Comparison of ENCODE assay signal across 19 cellular contexts in genomic region chr5:3329427-3329826, GRCh38.
A peak's percentile ranks its signal among the peaks of the same experiment; 100 is the strongest.
DNase-seq lines count a peak whose midpoint lies in the region; ATAC-seq and TF ChIP-seq lines count a peak whose summit lies in the region.
"Had no signal": no experiment of that assay in that cellular context is flagged by ENCODE, and none has a peak within 500 bp of the region (broad histone marks: within the 10 kb centered on the region; RNA-seq: fewer than 3 reads in every experiment).

No MANE protein-coding gene starts in this region.

- DNase-seq in DMS153 (lab: John Stamatoyannopoulos, UW) (peak; percentile 7), DMS153 treated with DMSO at 0.1 percent for 48 hours (lab: John Stamatoyannopoulos, UW; ENCODE audit: unreplicated experiment) (no peak), NB4 (ENCODE audit: low read depth) (peak; percentile 42), chondrocyte (ENCODE audit: low spot score) (peak; percentile 62), NCI-H446 (lab: John Stamatoyannopoulos, UW) (no peak), hippocampal formation (lab: John Stamatoyannopoulos, UW) (no peak)
- DNase-seq: CD4-positive, alpha-beta T cell; COR-L47; DMS79 treated with DMSO at 0.1 percent for 48 hours; H7; Kasumi-1; MG63; NCI-H2029; NCI-H510A; NCI-H69; SK-N-SH had no signal

- no peak for ATAC-seq in GM21717 (IDR thresholded peaks at IDR 0.05; ENCODE audit: unreplicated experiment)
- ATAC-seq: K562, Panc1 had no signal

- peaks cover 9% of the 10 kb centered on the region for H3K9me3 Mint-ChIP-seq in chondrocyte (ENCODE audit: low read depth)
- H3K9me3 Mint-ChIP-seq: CD4-positive, alpha-beta T cell had no signal

- no peak overlapping the region for H3K27ac Mint-ChIP-seq in chondrocyte (ENCODE audit: unreplicated experiment)
- H3K27ac Mint-ChIP-seq: CD4-positive, alpha-beta T cell had no signal

- H3K36me3 Mint-ChIP-seq in chondrocyte (ENCODE audit: low read depth), result no peaks in the 10 kb centered on the region

- H3K4me1 Mint-ChIP-seq in chondrocyte (ENCODE audit: low read depth), result peaks cover 9% of the 10 kb centered on the region

- H3K4me3 Mint-ChIP-seq in chondrocyte (ENCODE audit: unreplicated experiment), result no peak overlapping the region
- H3K4me3 Mint-ChIP-seq: CD4-positive, alpha-beta T cell had no signal

- no peak for TF ChIP-seq CTCF in NB4 (IDR thresholded peaks at IDR 0.05; ENCODE audit: low read depth, low read length)
- TF ChIP-seq CTCF in chondrocyte (IDR thresholded peaks at IDR 0.05), result no peak

- H3K4me3 ChIP-seq in NB4 (ENCODE audit: low read depth, low read length), result no peak overlapping the region
- H3K4me3 ChIP-seq: K562, MG63 had no signal

- no peak for TF ChIP-seq POLR2A in NB4 (IDR thresholded peaks at IDR 0.05; ENCODE audit: extremely low read depth, insufficient read length)

- H3K27me3 Mint-ChIP-seq in chondrocyte (ENCODE audit: low read depth), result no peaks in the 10 kb centered on the region
- H3K27me3 Mint-ChIP-seq: CD4-positive, alpha-beta T cell had no signal

Comparison
In these comparisons a context has a peak if more than half of its experiments do, and no peak if none do; other contexts are left out.
1. DNase-seq: peak in DMS153 (single experiment), NB4 (single experiment) and chondrocyte (single experiment); none in DMS153 treated with DMSO at 0.1 percent for 48 hours (single experiment), NCI-H446 (0 of 2) and hippocampal formation (0 of 2).